ENCODE assay signal across 17 cellular contexts in the genomic region with DNA sequence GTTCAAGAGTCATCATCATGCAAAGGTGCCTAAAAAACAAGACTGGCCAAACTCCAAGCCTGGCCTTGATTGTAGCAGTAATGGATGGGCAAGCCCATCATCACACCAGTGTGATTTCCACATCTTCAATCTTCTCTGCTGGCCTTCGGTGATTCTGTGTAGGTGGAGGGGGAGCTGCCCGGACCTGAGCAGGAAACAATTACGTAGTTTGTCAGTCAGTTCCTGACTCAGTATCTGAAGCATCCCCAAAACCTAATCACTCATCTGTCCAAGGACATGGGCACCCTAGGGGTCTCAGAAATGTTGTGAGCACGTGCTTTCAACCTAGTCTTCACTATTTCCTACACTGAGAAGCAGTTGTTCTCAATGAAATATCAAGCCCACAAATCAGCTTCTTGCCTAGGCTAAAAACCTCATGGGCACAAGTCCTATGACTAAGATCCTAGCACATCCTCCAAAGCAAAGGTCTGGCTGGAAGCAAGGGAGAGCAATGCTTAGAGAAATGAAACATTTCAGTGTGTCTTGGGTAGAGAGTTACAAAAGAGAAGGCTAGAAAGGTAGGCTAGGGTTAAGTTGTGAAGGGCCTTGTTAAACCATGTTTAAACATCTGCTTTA. TPM values are rescaled to one million over a fixed set of nuclear protein-coding genes. Genes with fewer than 3 reads are reported as not detected.
DNase-seq lines count a peak whose midpoint lies in the region; ATAC-seq, FAIRE-seq and TF ChIP-seq lines count a peak whose summit lies in the region.
"Had no signal": no experiment of that assay in that cellular context is flagged by ENCODE, and none has a peak within 500 bp of the region (broad histone marks: within the 10 kb centered on the region; RNA-seq: fewer than 3 reads in every experiment).

No MANE protein-coding gene starts in this region.

- no peak for ATAC-seq in CD4-positive, CD25-positive, alpha-beta regulatory T cell (ENCODE audit: low read depth in 2 of 2)
- ATAC-seq: activated CD4-positive, CD25-positive, alpha-beta regulatory T cell treated with anti-CD3 and anti-CD28 coated beads, Interleukin-2, amount 50 U/mL, for 24 hours; activated naive CD8-positive, alpha-beta T cell treated with anti-CD3 and anti-CD28 coated beads, Interleukin-2, amount 50 U/mL, for 24 hours had no signal

- TF ChIP-seq CTCF in HFFc6 (IDR thresholded peaks at IDR 0.05) (no peak), bronchial epithelial cell (IDR thresholded peaks at IDR 0.05; ENCODE audit: insufficient read depth, low read length, severe bottlenecking) (no peak), nephron progenitor cell (IDR thresholded peaks at IDR 0.05) (no peak)

- H3K4me3 Mint-ChIP-seq in CD4-positive, CD25-positive, alpha-beta regulatory T cell: no peak overlapping the region
- no peak overlapping the region for H3K4me3 Mint-ChIP-seq in HFFc6
- H3K4me3 Mint-ChIP-seq in nephron progenitor cell: no peak overlapping the region
- H3K4me3 Mint-ChIP-seq: activated naive CD8-positive, alpha-beta T cell treated with anti-CD3 and anti-CD28 coated beads, Interleukin-2, amount 50 U/mL, for 24 hours; neural progenitor cell had no signal

- H3K9me3 ChIP-seq in CD4-positive, CD25-positive, alpha-beta regulatory T cell (ENCODE audit: control insufficient read depth in 2 of 2, low read length in 2 of 2): no peaks in the 10 kb centered on the region

- peaks cover 48% of the 10 kb centered on the region for H3K36me3 Mint-ChIP-seq in CD4-positive, CD25-positive, alpha-beta regulatory T cell
- H3K36me3 Mint-ChIP-seq in HFFc6 (ENCODE audit: low read depth) (peaks cover 47% of the 10 kb centered on the region), nephron progenitor cell (ENCODE audit: low read depth) (peaks cover 43% of the 10 kb centered on the region)

- no peak for FAIRE-seq in bronchial epithelial cell (lab: Jason Lieb, UNC)
- FAIRE-seq: H1 had no signal

- peaks cover 68% of the 10 kb centered on the region for H3K36me3 ChIP-seq in CD4-positive, CD25-positive, alpha-beta regulatory T cell (ENCODE audit: control insufficient read depth, insufficient read depth, low read length)
- peaks cover 4% of the 10 kb centered on the region for H3K36me3 ChIP-seq in bronchial epithelial cell (ENCODE audit: control insufficient read depth, insufficient read depth, low read length)
- H3K36me3 ChIP-seq: neural progenitor cell had no signal

- no peak overlapping the region for H3K27ac ChIP-seq in CD4-positive, CD25-positive, alpha-beta regulatory T cell (ENCODE audit: insufficient read depth, low read length, poor library complexity, severe bottlenecking)
- H3K27ac ChIP-seq: neural progenitor cell had no signal

- H3K4me1 Mint-ChIP-seq in CD4-positive, CD25-positive, alpha-beta regulatory T cell: peaks cover 0 to 9% (median 1%) of the 10 kb centered on the region in 4 donors
- H3K4me1 Mint-ChIP-seq in HFFc6 (ENCODE audit: low read depth) (peaks cover 49% of the 10 kb centered on the region), nephron progenitor cell (peaks cover 34% of the 10 kb centered on the region)

- no peaks in the 10 kb centered on the region for H3K27me3 Mint-ChIP-seq in CD4-positive, CD25-positive, alpha-beta regulatory T cell
- peaks cover 6% of the 10 kb centered on the region for H3K27me3 Mint-ChIP-seq in HFFc6 (ENCODE audit: insufficient read depth)
- H3K27me3 Mint-ChIP-seq in nephron progenitor cell (ENCODE audit: low read depth, poor library complexity): no peaks in the 10 kb centered on the region
- H3K27me3 Mint-ChIP-seq: activated naive CD8-positive, alpha-beta T cell treated with anti-CD3 and anti-CD28 coated beads, Interleukin-2, amount 50 U/mL, for 24 hours had no signal

- peaks cover 0 to 2% (median 0%) of the 10 kb centered on the region in 7 donors for H3K9me3 Mint-ChIP-seq in CD4-positive, CD25-positive, alpha-beta regulatory T cell
- H3K9me3 Mint-ChIP-seq in HFFc6 (no peaks in the 10 kb centered on the region), nephron progenitor cell (no peaks in the 10 kb centered on the region)
- H3K9me3 Mint-ChIP-seq: activated naive CD8-positive, alpha-beta T cell treated with anti-CD3 and anti-CD28 coated beads, Interleukin-2, amount 50 U/mL, for 24 hours; neural progenitor cell had no signal

- H3K27ac Mint-ChIP-seq in CD4-positive, CD25-positive, alpha-beta regulatory T cell: peak overlapping the region in 2 of 3 donors; percentile 67 to 72
- H3K27ac Mint-ChIP-seq in HFFc6: peak overlapping the region; percentile 59
- peak overlapping the region; percentile 77 for H3K27ac Mint-ChIP-seq in nephron progenitor cell
- H3K27ac Mint-ChIP-seq: activated naive CD8-positive, alpha-beta T cell treated with anti-CD3 and anti-CD28 coated beads, Interleukin-2, amount 50 U/mL, for 24 hours; neural progenitor cell had no signal

- no peaks in the 10 kb centered on the region for H3K4me1 ChIP-seq in CD4-positive, CD25-positive, alpha-beta regulatory T cell (ENCODE audit: control insufficient read depth, insufficient read depth, low read length, poor library complexity, severe bottlenecking)

- H3K27me3 ChIP-seq in CD4-positive, CD25-positive, alpha-beta regulatory T cell (ENCODE audit: control insufficient read depth, insufficient read depth, low read length): no peaks in the 10 kb centered on the region
- H3K27me3 ChIP-seq in bronchial epithelial cell (ENCODE audit: control insufficient read depth, insufficient read depth, low read length): no peaks in the 10 kb centered on the region
- H3K27me3 ChIP-seq: neural progenitor cell had no signal

- no peak for DNase-seq in CD4-positive, CD25-positive, alpha-beta regulatory T cell
- no peak for DNase-seq in HFFc6
- peak; percentile 89 for DNase-seq in bronchial epithelial cell (ENCODE audit: low read depth)
- no peak for DNase-seq in nephron progenitor cell
- no peak for DNase-seq in SHP77 treated with DMSO at 0.1 percent for 48 hours (lab: John Stamatoyannopoulos, UW)
- DNase-seq in NCI-H524 treated with DMSO at 0.1 percent for 48 hours (lab: John Stamatoyannopoulos, UW): no peak
- no peak for DNase-seq in HUDEP-2 (lab: John Stamatoyannopoulos, UW; ENCODE audit: unreplicated experiment in 76 of 76)
- DNase-seq: activated naive CD8-positive, alpha-beta T cell treated with anti-CD3 and anti-CD28 coated beads, Interleukin-2, amount 50 U/mL, for 24 hours; AML-193; DMS 273 treated with DMSO at 0.1 percent for 48 hours; NCI-H146; NCI-H446 treated with DMSO at 0.1 percent for 48 hours; retina; Right ventricle myocardium superior had no signal

- H3K4me3 ChIP-seq in CD4-positive, CD25-positive, alpha-beta regulatory T cell (ENCODE audit: low read depth, low read length): no peak overlapping the region
- H3K4me3 ChIP-seq in bronchial epithelial cell (ENCODE audit: low read depth, low read length): no peak overlapping the region
- H3K4me3 ChIP-seq: neural progenitor cell had no signal

RNA-seq across cellular contexts. Expression of gene ATG16L2, which starts 24.6 kb away (rescaled TPM):
- total RNA-seq in CD4-positive, CD25-positive, alpha-beta regulatory T cell: 89.9 TPM
- polyA plus RNA-seq in CD4-positive, CD25-positive, alpha-beta regulatory T cell: 10 to 100 TPM in 2 of 4 donors, 1 to 10 TPM in 2; 6.7 to 13.3 (median 9.3) TPM
- total RNA-seq in HFFc6 (2021; fragmentation: NEBNext Ultra II Directional; extraction: Animal tissue kit (Norgen Biotek cat#: 25700)): 1 to 10 TPM; 5.4 to 9.5 (median 7.6) TPM
- total RNA-seq in bronchial epithelial cell: 5.3 and 8.1 TPM in 2 replicates

RNA-seq across cellular contexts. Expression of gene STARD10, which starts 45.0 kb away (rescaled TPM):
- 11.2 TPM for total RNA-seq in CD4-positive, CD25-positive, alpha-beta regulatory T cell
- polyA plus RNA-seq in CD4-positive, CD25-positive, alpha-beta regulatory T cell: 10 to 100 TPM; 13.6 to 16.8 (median 14.0) TPM
- total RNA-seq in HFFc6 (2021; fragmentation: NEBNext Ultra II Directional; extraction: Animal tissue kit (Norgen Biotek cat#: 25700)): 10 to 100 TPM; 10.8 to 16.9 (median 15.8) TPM
- total RNA-seq in bronchial epithelial cell: 118 and 179 TPM in 2 replicates
